Comparison of ENCODE assay signal across 9 cellular contexts in the genomic region with DNA sequence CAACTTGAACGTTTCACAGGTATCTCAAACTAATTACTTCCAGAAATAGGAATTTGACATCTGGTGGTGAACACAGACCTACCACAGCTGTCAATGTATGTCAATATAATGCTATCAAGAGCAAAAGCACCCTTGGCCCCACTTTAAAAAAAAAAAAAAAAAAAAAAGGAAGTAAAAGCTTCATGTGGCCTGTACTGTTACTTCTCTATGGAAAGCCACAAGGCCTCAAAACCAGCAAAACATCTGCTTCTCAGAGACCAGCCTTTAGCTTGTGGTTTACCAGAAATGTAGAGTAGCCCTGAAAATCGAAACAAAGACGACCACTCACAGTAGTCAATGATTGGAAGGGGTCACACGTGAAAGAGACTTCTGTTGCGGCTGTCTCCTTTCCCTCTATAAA.
DNase-seq lines count a peak whose midpoint lies in the region; ATAC-seq, FAIRE-seq and TF ChIP-seq lines count a peak whose summit lies in the region.
"Had no signal": no experiment of that assay in that cellular context is flagged by ENCODE, and none has a peak within 500 bp of the region (broad histone marks: within the 10 kb centered on the region; RNA-seq: fewer than 3 reads in every experiment).

No MANE protein-coding gene starts in this region.

- no peaks in the 10 kb centered on the region for H3K9me3 ChIP-seq in GM12878 (replicated peaks; ENCODE audit: control insufficient read depth, insufficient read depth, low read length)

- peak; percentile 58 for ATAC-seq in GM21381 (IDR thresholded peaks at IDR 0.05; ENCODE audit: unreplicated experiment)
- peak; percentile 74 for ATAC-seq in GM12878
- ATAC-seq: HCT116 had no signal

- no peak for TF ChIP-seq CTCF in GM06990 (IDR thresholded peaks at IDR 0.05; ENCODE audit: insufficient read depth, low read length, poor library complexity, severe bottlenecking)
- TF ChIP-seq CTCF in GM12878 (IDR thresholded peaks at IDR 0.05 in 2 of 3, conservative IDR thresholded peaks at IDR 0.05 in 1 of 3; ENCODE audit: control insufficient read depth in 2 of 3, extremely low read depth in 1 of 3, insufficient read depth in 1 of 3, low read depth in 3 of 3, low read length in 3 of 3): no peak

- TF ChIP-seq EP300 in GM12878 (IDR thresholded peaks at IDR 0.05; ENCODE audit: borderline replicate concordance in 1 of 2, control insufficient read depth in 1 of 2, low read depth in 2 of 2, low read length in 2 of 2): peak; percentile 95 to 98

- H3K27me3 ChIP-seq in GM06990 (replicated peaks; ENCODE audit: control insufficient read depth, insufficient read depth, low read length) (no peaks in the 10 kb centered on the region), GM12878 (replicated peaks in 1 of 2; ENCODE audit: control insufficient read depth in 2 of 2, insufficient read depth in 2 of 2, low read length in 1 of 2) (no peaks in the 10 kb centered on the region)

- in situ Hi-C loops in GM12878 (cut with MboI): no loop called here

- RAD21 ChIA-PET in GM12878 (lab: Charles Lee; ENCODE audit: unreplicated experiment): interaction anchor here (0.9 to 4.3 kb wide), 18 partner anchors 10 to 335 kb away, joined by 3 to 33 read pairs (median 4); no protein-coding TSS in a partner anchor

- peak; percentile 79 for FAIRE-seq in GM12878 (lab: Jason Lieb, UNC)

- CTCF ChIA-PET in GM12878 (lab: Yijun Ruan, JAX): interaction anchor here (0.6 to 2.1 kb wide), 11 partner anchors 11 to 412 kb away, joined by 3 to 14 read pairs (median 3); no protein-coding TSS in a partner anchor

- H3K4me1 ChIP-seq in GM12878 (ENCODE audit: control insufficient read depth, insufficient read depth, low read length): peaks cover 54% of the 10 kb centered on the region

- H3K9ac ChIP-seq in GM12878 (ENCODE audit: control insufficient read depth, insufficient read depth, low read length): no peak overlapping the region

- no peak overlapping the region for H2AFZ ChIP-seq in GM12878 (ENCODE audit: control insufficient read depth, low read depth, low read length)

- H3K36me3 ChIP-seq in GM06990 (ENCODE audit: control insufficient read depth, insufficient read depth, low read length) (peaks cover 1% of the 10 kb centered on the region), GM12878 (ENCODE audit: control insufficient read depth in 2 of 2, insufficient read depth in 2 of 2, low read length in 1 of 2) (no peaks in the 10 kb centered on the region; a peak in 1 of 4 replicates)

- H3K27ac ChIP-seq in GM12878 (ENCODE audit: control insufficient read depth, insufficient read depth) (peak overlapping the region; percentile 71), substantia nigra (ENCODE audit: low read depth, low read length, poor library complexity, severe bottlenecking) (peak overlapping the region; percentile 59)

- TF ChIP-seq POLR2A in GM12878 (IDR thresholded peaks at IDR 0.05; ENCODE audit: low read depth, low read length): no peak

- H4K20me1 ChIP-seq in GM12878 (ENCODE audit: control insufficient read depth, insufficient read depth): peaks cover 8% of the 10 kb centered on the region; the same call in 1 of the 2 replicates

- BruUV-seq in GM12878 (replicated peaks; lab: Mats Ljungman, UMichigan): no TSS peak

- TF ChIP-seq RAD21 in GM12878 (IDR thresholded peaks at IDR 0.05; ENCODE audit: insufficient read depth, low read depth, low read length): no peak

- WGBS in GM12878 (ENCODE audit: insufficient coverage, insufficient replicate concordance, low lambda C conversion rate, missing lambda C conversion rate): 1% methylated on average over 5 of the region's 5 CpGs

- DNase-seq in GM06990 (ENCODE audit: extremely low read depth, insufficient read length) (peak; percentile 78), KG1 (lab: John Stamatoyannopoulos, UW) (peak; percentile 76), GM12878 (ENCODE audit: low read depth, low spot score) (peak; percentile 95), substantia nigra (lab: John Stamatoyannopoulos, UW) (peak in 1 of 49 donors; percentile 13), foreskin melanocyte (no peak), GM03348 (ENCODE audit: low spot score) (no peak), NCI-H1048 (lab: John Stamatoyannopoulos, UW) (no peak)

- SMC1A ChIA-PET in GM12878 (lab: Charles Lee; ENCODE audit: uncharacterized antibody, unreplicated experiment): interaction anchor here (0.6 to 3.2 kb wide), 22 partner anchors 8 to 300 kb away, joined by 3 to 24 read pairs (median 5); no protein-coding TSS in a partner anchor

- intact Hi-C loops in GM12878 (cut with micrococcal nuclease; ENCODE audit: unreplicated experiment): loop anchor here (2.0 to 10.0 kb wide), 2 partner anchors 31 to 97 kb away; no protein-coding TSS in a partner anchor

- peak overlapping the region; percentile 97 for H3K4me2 ChIP-seq in GM12878 (ENCODE audit: control insufficient read depth, insufficient read depth)

- no peak overlapping the region for H3K4me3 ChIP-seq in GM06990 (replicated peaks; ENCODE audit: low read depth, low read length)
- 0 out of 2 replicates have a peak overlapping the region, but pooled peaks have one; percentile 25 for H3K4me3 ChIP-seq in GM12878

- POLR2A ChIA-PET in GM12878 (lab: Charles Lee): interaction anchor here (0.5 to 2.2 kb wide), 10 partner anchors 42 to 650 kb away, joined by 3 to 15 read pairs (median 4); no protein-coding TSS in a partner anchor

- H3K79me2 ChIP-seq in GM12878 (ENCODE audit: control insufficient read depth, insufficient read depth, low read length): peaks cover 7% of the 10 kb centered on the region

TF ChIP-seq in GM12878, 131 proteins besides CTCF, POLR2A, EP300 and RAD21 (continues in another document):
- TF ChIP-seq ZNF24 (IDR thresholded peaks at IDR 0.05) (no peak), TCF3 (IDR thresholded peaks at IDR 0.05; ENCODE audit: borderline replicate concordance, insufficient read depth, low read depth, low read length) (peak; percentile 87; the same call in 1 of the 2 replicates), JUNB (IDR thresholded peaks at IDR 0.05) (peak; percentile 35; the same call in 1 of the 2 replicates), EED (IDR thresholded peaks at IDR 0.05; ENCODE audit: low read depth) (peak; percentile 63), EGR1 (IDR thresholded peaks at IDR 0.05; ENCODE audit: borderline replicate concordance in 1 of 2, low read depth in 2 of 2, low read length in 2 of 2) (no peak), CREM (IDR thresholded peaks at IDR 0.05; ENCODE audit: low read depth) (peak; percentile 71), SRF (IDR thresholded peaks at IDR 0.05; ENCODE audit: low read depth in 2 of 2, low read length in 2 of 2) (no peak), NRF1 (conservative IDR thresholded peaks at IDR 0.05; ENCODE audit: low read depth, low read length) (no peak), RB1 (IDR thresholded peaks at IDR 0.05; ENCODE audit: borderline replicate concordance) (no peak), ZNF384 (IDR thresholded peaks at IDR 0.05; ENCODE audit: borderline replicate concordance, low read depth, low read length) (peak; percentile 99), BHLHE40 (IDR thresholded peaks at IDR 0.05; ENCODE audit: borderline replicate concordance in 1 of 2, low read depth in 2 of 2, low read length in 1 of 2) (peak; percentile 94 to 96), BRCA1 (IDR thresholded peaks at IDR 0.05; ENCODE audit: low read depth, low read length) (no peak), HDGF (IDR thresholded peaks at IDR 0.05) (no peak), STAT3 (IDR thresholded peaks at IDR 0.05; ENCODE audit: low read depth, low read length) (peak; percentile 99), RBBP5 (conservative IDR thresholded peaks at IDR 0.05) (no peak), LARP7 (IDR thresholded peaks at IDR 0.05) (no peak), CEBPB (IDR thresholded peaks at IDR 0.05; ENCODE audit: borderline replicate concordance in 1 of 2, low read depth in 2 of 2, low read length in 2 of 2) (peak in 1 of 2 experiments; percentile 93; a peak in 2 of 4 replicates), SREBF2 (IDR thresholded peaks at IDR 0.05; ENCODE audit: low read length) (no peak)
- TF ChIP-seq, protein P1, sequence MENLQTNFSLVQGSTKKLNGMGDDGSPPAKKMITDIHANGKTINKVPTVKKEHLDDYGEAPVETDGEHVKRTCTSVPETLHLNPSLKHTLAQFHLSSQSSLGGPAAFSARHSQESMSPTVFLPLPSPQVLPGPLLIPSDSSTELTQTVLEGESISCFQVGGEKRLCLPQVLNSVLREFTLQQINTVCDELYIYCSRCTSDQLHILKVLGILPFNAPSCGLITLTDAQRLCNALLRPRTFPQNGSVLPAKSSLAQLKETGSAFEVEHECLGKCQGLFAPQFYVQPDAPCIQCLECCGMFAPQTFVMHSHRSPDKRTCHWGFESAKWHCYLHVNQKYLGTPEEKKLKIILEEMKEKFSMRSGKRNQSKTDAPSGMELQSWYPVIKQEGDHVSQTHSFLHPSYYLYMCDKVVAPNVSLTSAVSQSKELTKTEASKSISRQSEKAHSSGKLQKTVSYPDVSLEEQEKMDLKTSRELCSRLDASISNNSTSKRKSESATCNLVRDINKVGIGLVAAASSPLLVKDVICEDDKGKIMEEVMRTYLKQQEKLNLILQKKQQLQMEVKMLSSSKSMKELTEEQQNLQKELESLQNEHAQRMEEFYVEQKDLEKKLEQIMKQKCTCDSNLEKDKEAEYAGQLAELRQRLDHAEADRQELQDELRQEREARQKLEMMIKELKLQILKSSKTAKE (IDR thresholded peaks at IDR 0.05; ENCODE audit: low read depth, poor library complexity, severe bottlenecking): peak; percentile 97
- TF ChIP-seq, protein P2, sequence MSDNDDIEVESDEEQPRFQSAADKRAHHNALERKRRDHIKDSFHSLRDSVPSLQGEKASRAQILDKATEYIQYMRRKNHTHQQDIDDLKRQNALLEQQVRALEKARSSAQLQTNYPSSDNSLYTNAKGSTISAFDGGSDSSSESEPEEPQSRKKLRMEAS (IDR thresholded peaks at IDR 0.05; ENCODE audit: low read depth, low read length): peak; percentile 52; the same call in 1 of the 2 replicates
- TF ChIP-seq, protein P3, sequence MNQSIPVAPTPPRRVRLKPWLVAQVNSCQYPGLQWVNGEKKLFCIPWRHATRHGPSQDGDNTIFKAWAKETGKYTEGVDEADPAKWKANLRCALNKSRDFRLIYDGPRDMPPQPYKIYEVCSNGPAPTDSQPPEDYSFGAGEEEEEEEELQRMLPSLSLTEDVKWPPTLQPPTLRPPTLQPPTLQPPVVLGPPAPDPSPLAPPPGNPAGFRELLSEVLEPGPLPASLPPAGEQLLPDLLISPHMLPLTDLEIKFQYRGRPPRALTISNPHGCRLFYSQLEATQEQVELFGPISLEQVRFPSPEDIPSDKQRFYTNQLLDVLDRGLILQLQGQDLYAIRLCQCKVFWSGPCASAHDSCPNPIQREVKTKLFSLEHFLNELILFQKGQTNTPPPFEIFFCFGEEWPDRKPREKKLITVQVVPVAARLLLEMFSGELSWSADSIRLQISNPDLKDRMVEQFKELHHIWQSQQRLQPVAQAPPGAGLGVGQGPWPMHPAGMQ (IDR thresholded peaks at IDR 0.05; ENCODE audit: borderline replicate concordance): peak; percentile 78; the same call in 1 of the 2 replicates

Comparison
In these comparisons a context has a peak if more than half of its experiments do, and no peak if none do; other contexts are left out.
1. DNase-seq: peak in GM06990 (single experiment), KG1 (single experiment) and GM12878 (single experiment); none in foreskin melanocyte (single experiment), GM03348 (single experiment) and NCI-H1048 (single experiment).